3 cellular contexts compared by ENCODE assay signal in the genomic region with DNA sequence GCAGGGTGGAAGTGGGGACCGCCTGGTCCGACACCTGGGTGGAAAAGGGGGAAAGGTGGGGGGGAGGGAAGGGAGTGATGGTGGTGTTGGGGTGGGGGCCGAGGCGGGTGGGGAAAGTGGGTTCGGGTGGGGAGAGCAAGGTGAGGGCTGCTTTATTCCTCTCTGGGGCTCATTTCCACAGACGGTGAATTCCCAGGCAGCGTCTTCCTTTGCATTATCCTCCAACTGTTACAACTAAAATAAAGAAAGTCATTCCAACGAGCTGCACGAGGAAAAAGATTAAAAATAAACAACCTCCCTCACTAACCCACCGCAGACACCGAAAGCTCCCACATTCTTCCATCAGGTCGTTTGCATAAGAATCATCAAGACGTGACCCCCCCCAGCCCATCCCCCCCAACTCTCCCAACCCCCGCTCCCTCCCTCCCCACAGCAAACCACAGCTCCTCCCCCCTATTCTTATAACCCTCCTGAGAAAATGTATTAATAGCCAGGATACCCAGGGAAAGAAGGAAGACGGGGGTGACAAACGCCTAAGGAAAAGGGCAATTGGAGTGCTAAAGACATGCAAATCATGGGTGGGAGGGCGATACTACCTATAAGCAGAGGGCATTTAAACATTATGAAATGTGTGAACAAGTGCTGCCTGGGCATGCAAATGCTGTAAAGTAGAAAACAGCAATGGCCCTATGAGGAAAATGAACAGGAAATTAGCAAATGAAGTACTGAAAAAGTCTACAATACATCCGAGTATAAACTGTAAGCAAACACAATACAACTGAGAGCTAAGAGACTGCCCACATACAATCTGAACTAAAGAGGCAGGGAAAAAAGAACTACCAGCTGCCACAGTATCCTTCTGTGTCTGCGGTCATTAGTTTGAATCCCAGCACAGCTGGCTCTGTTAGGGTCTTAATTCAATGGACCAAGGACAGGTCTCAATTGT.
TF ChIP-seq lines count a peak whose summit lies in the region.

No MANE protein-coding gene starts in this region.

TF ChIP-seq in HCT116, 20 proteins besides CTCF, POLR2A, EP300 and RAD21 (continues in another document):
- TF ChIP-seq TCF7L2 (IDR thresholded peaks at IDR 0.05; ENCODE audit: borderline replicate concordance, extremely low read depth, insufficient read depth, insufficient read length) (no peak), SIN3A (IDR thresholded peaks at IDR 0.05; ENCODE audit: low read depth) (no peak), CBX3 (IDR thresholded peaks at IDR 0.05; ENCODE audit: low read depth) (no peak), ZNF274 (IDR thresholded peaks at IDR 0.05; ENCODE audit: low read depth, low read length) (no peak), SP1 (IDR thresholded peaks at IDR 0.05; ENCODE audit: low read depth) (no peak), ZFX (IDR thresholded peaks at IDR 0.05) (no peak), JUND (IDR thresholded peaks at IDR 0.05) (no peak), YY1 (IDR thresholded peaks at IDR 0.05; ENCODE audit: extremely low read depth, insufficient replicate concordance, low read depth, low read length) (no peak), EGR1 (IDR thresholded peaks at IDR 0.05; ENCODE audit: low read depth) (no peak)
- TF ChIP-seq, protein P1, sequence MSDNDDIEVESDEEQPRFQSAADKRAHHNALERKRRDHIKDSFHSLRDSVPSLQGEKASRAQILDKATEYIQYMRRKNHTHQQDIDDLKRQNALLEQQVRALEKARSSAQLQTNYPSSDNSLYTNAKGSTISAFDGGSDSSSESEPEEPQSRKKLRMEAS (IDR thresholded peaks at IDR 0.05) = no peak
- TF ChIP-seq, protein P2, sequence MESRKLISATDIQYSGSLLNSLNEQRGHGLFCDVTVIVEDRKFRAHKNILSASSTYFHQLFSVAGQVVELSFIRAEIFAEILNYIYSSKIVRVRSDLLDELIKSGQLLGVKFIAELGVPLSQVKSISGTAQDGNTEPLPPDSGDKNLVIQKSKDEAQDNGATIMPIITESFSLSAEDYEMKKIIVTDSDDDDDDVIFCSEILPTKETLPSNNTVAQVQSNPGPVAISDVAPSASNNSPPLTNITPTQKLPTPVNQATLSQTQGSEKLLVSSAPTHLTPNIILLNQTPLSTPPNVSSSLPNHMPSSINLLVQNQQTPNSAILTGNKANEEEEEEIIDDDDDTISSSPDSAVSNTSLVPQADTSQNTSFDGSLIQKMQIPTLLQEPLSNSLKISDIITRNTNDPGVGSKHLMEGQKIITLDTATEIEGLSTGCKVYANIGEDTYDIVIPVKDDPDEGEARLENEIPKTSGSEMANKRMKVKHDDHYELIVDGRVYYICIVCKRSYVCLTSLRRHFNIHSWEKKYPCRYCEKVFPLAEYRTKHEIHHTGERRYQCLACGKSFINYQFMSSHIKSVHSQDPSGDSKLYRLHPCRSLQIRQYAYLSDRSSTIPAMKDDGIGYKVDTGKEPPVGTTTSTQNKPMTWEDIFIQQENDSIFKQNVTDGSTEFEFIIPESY (IDR thresholded peaks at IDR 0.05; ENCODE audit: extremely low read depth, insufficient replicate concordance, low read length) = no peak
- TF ChIP-seq, protein P3, sequence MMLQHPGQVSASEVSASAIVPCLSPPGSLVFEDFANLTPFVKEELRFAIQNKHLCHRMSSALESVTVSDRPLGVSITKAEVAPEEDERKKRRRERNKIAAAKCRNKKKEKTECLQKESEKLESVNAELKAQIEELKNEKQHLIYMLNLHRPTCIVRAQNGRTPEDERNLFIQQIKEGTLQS (IDR thresholded peaks at IDR 0.05) = no peak
- TF ChIP-seq, protein P4, sequence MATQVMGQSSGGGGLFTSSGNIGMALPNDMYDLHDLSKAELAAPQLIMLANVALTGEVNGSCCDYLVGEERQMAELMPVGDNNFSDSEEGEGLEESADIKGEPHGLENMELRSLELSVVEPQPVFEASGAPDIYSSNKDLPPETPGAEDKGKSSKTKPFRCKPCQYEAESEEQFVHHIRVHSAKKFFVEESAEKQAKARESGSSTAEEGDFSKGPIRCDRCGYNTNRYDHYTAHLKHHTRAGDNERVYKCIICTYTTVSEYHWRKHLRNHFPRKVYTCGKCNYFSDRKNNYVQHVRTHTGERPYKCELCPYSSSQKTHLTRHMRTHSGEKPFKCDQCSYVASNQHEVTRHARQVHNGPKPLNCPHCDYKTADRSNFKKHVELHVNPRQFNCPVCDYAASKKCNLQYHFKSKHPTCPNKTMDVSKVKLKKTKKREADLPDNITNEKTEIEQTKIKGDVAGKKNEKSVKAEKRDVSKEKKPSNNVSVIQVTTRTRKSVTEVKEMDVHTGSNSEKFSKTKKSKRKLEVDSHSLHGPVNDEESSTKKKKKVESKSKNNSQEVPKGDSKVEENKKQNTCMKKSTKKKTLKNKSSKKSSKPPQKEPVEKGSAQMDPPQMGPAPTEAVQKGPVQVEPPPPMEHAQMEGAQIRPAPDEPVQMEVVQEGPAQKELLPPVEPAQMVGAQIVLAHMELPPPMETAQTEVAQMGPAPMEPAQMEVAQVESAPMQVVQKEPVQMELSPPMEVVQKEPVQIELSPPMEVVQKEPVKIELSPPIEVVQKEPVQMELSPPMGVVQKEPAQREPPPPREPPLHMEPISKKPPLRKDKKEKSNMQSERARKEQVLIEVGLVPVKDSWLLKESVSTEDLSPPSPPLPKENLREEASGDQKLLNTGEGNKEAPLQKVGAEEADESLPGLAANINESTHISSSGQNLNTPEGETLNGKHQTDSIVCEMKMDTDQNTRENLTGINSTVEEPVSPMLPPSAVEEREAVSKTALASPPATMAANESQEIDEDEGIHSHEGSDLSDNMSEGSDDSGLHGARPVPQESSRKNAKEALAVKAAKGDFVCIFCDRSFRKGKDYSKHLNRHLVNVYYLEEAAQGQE (IDR thresholded peaks at IDR 0.05; ENCODE audit: low read depth) = no peak

TF ChIP-seq in K562, 482 proteins besides CTCF, POLR2A, EP300 and RAD21 (continues in another document):
- TF ChIP-seq GABPA (tag; conservative IDR thresholded peaks at IDR 0.05; ENCODE audit: low read depth) (no peak), ZNF134 (CRISPR knock-in tag; conservative IDR thresholded peaks at IDR 0.05) (no peak), NCOA1 (IDR thresholded peaks at IDR 0.05; ENCODE audit: low read depth) (no peak), PHB (CRISPR knock-in tag; IDR thresholded peaks at IDR 0.05) (no peak), PRMT5 (CRISPR knock-in tag; IDR thresholded peaks at IDR 0.05) (no peak), NFIX (CRISPR knock-in tag; IDR thresholded peaks at IDR 0.05; ENCODE audit: low read depth) (no peak), PRPF4 (IDR thresholded peaks at IDR 0.05; ENCODE audit: insufficient read depth, low read depth, low read length, poor library complexity, severe bottlenecking) (no peak), POLR2H (tag; IDR thresholded peaks at IDR 0.05; ENCODE audit: low read depth) (no peak), EWSR1 (IDR thresholded peaks at IDR 0.05; ENCODE audit: borderline replicate concordance, low read depth, partially characterized antibody) (no peak)
- TF ChIP-seq, protein P5, sequence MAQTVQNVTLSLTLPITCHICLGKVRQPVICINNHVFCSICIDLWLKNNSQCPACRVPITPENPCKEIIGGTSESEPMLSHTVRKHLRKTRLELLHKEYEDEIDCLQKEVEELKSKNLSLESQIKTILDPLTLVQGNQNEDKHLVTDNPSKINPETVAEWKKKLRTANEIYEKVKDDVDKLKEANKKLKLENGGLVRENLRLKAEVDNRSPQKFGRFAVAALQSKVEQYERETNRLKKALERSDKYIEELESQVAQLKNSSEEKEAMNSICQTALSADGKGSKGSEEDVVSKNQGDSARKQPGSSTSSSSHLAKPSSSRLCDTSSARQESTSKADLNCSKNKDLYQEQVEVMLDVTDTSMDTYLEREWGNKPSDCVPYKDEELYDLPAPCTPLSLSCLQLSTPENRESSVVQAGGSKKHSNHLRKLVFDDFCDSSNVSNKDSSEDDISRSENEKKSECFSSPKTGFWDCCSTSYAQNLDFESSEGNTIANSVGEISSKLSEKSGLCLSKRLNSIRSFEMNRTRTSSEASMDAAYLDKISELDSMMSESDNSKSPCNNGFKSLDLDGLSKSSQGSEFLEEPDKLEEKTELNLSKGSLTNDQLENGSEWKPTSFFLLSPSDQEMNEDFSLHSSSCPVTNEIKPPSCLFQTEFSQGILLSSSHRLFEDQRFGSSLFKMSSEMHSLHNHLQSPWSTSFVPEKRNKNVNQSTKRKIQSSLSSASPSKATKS (CRISPR knock-in tag; IDR thresholded peaks at IDR 0.05) = no peak
- TF ChIP-seq, protein P6, sequence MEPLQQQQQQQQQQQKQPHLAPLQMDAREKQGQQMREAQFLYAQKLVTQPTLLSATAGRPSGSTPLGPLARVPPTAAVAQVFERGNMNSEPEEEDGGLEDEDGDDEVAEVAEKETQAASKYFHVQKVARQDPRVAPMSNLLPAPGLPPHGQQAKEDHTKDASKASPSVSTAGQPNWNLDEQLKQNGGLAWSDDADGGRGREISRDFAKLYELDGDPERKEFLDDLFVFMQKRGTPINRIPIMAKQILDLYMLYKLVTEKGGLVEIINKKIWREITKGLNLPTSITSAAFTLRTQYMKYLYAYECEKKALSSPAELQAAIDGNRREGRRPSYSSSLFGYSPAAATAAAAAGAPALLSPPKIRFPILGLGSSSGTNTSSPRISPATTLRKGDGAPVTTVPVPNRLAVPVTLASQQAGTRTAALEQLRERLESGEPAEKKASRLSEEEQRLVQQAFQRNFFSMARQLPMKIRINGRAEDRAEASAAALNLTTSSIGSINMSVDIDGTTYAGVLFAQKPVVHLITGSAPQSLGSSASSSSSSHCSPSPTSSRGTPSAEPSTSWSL (CRISPR knock-in tag; IDR thresholded peaks at IDR 0.05; ENCODE audit: borderline replicate concordance) = no peak

TF ChIP-seq in liver, 16 proteins besides CTCF, POLR2A, EP300 and RAD21:
- TF ChIP-seq FOXA1 (IDR thresholded peaks at IDR 0.05) (no peak), HNF4G (IDR thresholded peaks at IDR 0.05) (no peak), GABPA (IDR thresholded peaks at IDR 0.05 in 1 of 2, conservative IDR thresholded peaks at IDR 0.05 in 1 of 2) (no peak), NR2F2 (IDR thresholded peaks at IDR 0.05) (no peak), EGR1 (IDR thresholded peaks at IDR 0.05; ENCODE audit: low read depth in 2 of 2) (no peak), YY1 (IDR thresholded peaks at IDR 0.05) (peak; percentile 21)
- TF ChIP-seq, protein P1 (IDR thresholded peaks at IDR 0.05) = no peak
